9 cellular contexts compared by ENCODE assay signal in genomic region chr12:128848371-128848770, GRCh38. TPM values are rescaled to one million over a fixed set of nuclear protein-coding genes. Genes with fewer than 3 reads are reported as not detected.
"Had no signal": no experiment of that assay in that cellular context is flagged by ENCODE, and none has a peak within 500 bp of the region (broad histone marks: within the 10 kb centered on the region; RNA-seq: fewer than 3 reads in every experiment).

No MANE protein-coding gene starts in this region.

- ATAC-seq: GM23338, K562 had no signal

- H3K27ac Mint-ChIP-seq: GM23338, H9 had no signal

- DNase-seq: H9, HCEC 1CT, IMR-90 had no signal

- H3K4me3 ChIP-seq: GM23338, K562 had no signal

- FAIRE-seq: H1, H54, HTR-8/SVneo, K562 had no signal

- H3K4me3 Mint-ChIP-seq: GM23338, H9 had no signal

RNA-seq across cellular contexts. Expression of gene GLT1D1, which starts 4.9 kb away (rescaled TPM):
- total RNA-seq: HT-29, IMR-90 had no signal
- polyA plus RNA-seq: IMR-90, K562 had no signal
